ENCODE assay signal across 3 cellular contexts in the genomic region with DNA sequence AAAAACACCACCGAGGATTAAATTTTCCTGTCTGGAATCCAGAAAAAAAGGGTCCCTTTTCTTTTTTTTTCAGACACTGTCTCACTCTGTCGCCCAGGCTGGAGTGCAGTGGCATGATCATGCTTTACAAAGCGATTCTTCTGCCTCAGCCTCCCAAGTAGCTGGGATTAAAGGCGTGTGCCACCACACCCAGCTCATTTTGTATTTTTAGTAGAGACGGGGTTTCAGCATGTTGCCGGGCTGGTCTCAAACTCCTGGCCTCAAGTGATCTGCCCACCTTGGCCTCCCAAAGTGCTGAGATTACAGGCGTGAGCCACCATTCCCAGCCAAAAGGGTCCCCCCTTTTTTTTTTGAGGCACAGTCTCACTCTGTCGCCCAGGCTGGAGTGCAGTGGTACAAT.
DNase-seq lines count a peak whose midpoint lies in the region; ATAC-seq, FAIRE-seq and TF ChIP-seq lines count a peak whose summit lies in the region.
"Not testable (repeated sequence)": the region's sequence is repeated elsewhere in the genome, so short reads cannot be mapped to it uniquely, and the experiment has no call there.

No MANE protein-coding gene starts in this region.

- H3K79me2 ChIP-seq in HepG2 (ENCODE audit: insufficient read depth, low read length) = not testable (repeated sequence)

- not testable (repeated sequence) for BruUV-seq in Caco-2 (replicated peaks; lab: Mats Ljungman, UMichigan); HepG2 (replicated peaks; lab: Mats Ljungman, UMichigan)

- not testable (repeated sequence) for H2AFZ ChIP-seq in HepG2 (ENCODE audit: low read length)

- not testable (repeated sequence) for H3K9me3 ChIP-seq in Caco-2; T-helper 17 cell (ENCODE audit: control insufficient read depth, low read length, poor library complexity, severe bottlenecking); HepG2 (ENCODE audit: low read length)

- not testable (repeated sequence) for TF ChIP-seq CTCF in Caco-2 (IDR thresholded peaks at IDR 0.05; ENCODE audit: insufficient read depth in 1 of 2, low read depth in 1 of 2, low read length in 1 of 2, severe bottlenecking in 1 of 2, unreplicated experiment in 1 of 2); HepG2 (CRISPR knock-in tag; IDR thresholded peaks at IDR 0.05)

- intact Hi-C loops in Caco-2 (cut with micrococcal nuclease; ENCODE audit: unreplicated experiment) (loop anchor here (5.0 kb wide), 1 partner anchor 33 kb away; no protein-coding TSS in a partner anchor), HepG2 (cut with micrococcal nuclease; ENCODE audit: unreplicated experiment) (loop anchor here (2.0 kb wide), 1 partner anchor 17 kb away; no protein-coding TSS in a partner anchor)

- CTCF ChIA-PET in Caco-2 (lab: Charles Lee); HepG2 (lab: Yijun Ruan, JAX; ENCODE audit: low intra/inter-chr PET ratio, low total read pairs): not testable (repeated sequence)

- not testable (repeated sequence) for H3K9ac ChIP-seq in HepG2 (ENCODE audit: insufficient read depth, low read depth, low read length)

- H3K4me1 Mint-ChIP-seq in Caco-2 (ENCODE audit: low read depth, unreplicated experiment); T-helper 17 cell: not testable (repeated sequence)

- FAIRE-seq in HepG2 (lab: Jason Lieb, UNC) = not testable (repeated sequence)

- not testable (repeated sequence) for DNase-seq in Caco-2; T-helper 17 cell; HepG2 (ENCODE audit: low spot score)

- not testable (repeated sequence) for H3K4me3 Mint-ChIP-seq in Caco-2 (ENCODE audit: unreplicated experiment); T-helper 17 cell

- in situ Hi-C loops in HepG2 (cut with HindIII; ENCODE audit: extremely low pct_ligation_motif_present, low pct_unique_long_range_greater_than_20kb) = not testable (repeated sequence)

- H4K20me1 ChIP-seq in HepG2 (ENCODE audit: insufficient read depth, low read length) = not testable (repeated sequence)

- not testable (repeated sequence) for TF ChIP-seq EP300 in HepG2 (IDR thresholded peaks at IDR 0.05; ENCODE audit: low read depth in 2 of 2, low read length in 2 of 2); HepG2 (CRISPR knock-in tag; IDR thresholded peaks at IDR 0.05; ENCODE audit: borderline replicate concordance)

- H3K27me3 Mint-ChIP-seq in Caco-2 (ENCODE audit: insufficient read depth, unreplicated experiment) = not testable (repeated sequence)
- peaks cover 22% of the 10 kb centered on the region for H3K27me3 Mint-ChIP-seq in T-helper 17 cell

- not testable (repeated sequence) for H3K9me3 Mint-ChIP-seq in Caco-2 (ENCODE audit: unreplicated experiment)

- H3K4me2 ChIP-seq in HepG2 (ENCODE audit: low read depth, low read length) = not testable (repeated sequence)

- POLR2A ChIA-PET in Caco-2 (lab: Charles Lee); HepG2 (lab: Yijun Ruan, JAX): not testable (repeated sequence)

- not testable (repeated sequence) for H3K4me3 ChIP-seq in Caco-2 (ENCODE audit: low read depth, low read length); HepG2 (replicated peaks in 1 of 3; ENCODE audit: insufficient read depth in 1 of 3, low read depth in 2 of 3, low read length in 3 of 3)

- 96% methylated on average over 8 of the region's 8 CpGs for WGBS in HepG2 (ENCODE audit: low lambda C conversion rate)

- H3K27ac ChIP-seq in HepG2 (ENCODE audit: extremely low read length, insufficient read depth, low read length) = peak overlapping the region; percentile 84

- not testable (repeated sequence) for H3K4me1 ChIP-seq in Caco-2
- H3K4me1 ChIP-seq in HepG2 (ENCODE audit: insufficient read depth, low read length) = peaks cover 98% of the 10 kb centered on the region

- H3K36me3 ChIP-seq in Caco-2 (ENCODE audit: control insufficient read depth, insufficient read depth, low read length); HepG2 (replicated peaks in 1 of 2; ENCODE audit: control insufficient read depth in 1 of 2, insufficient read depth in 2 of 2, low read length in 2 of 2): not testable (repeated sequence)

- not testable (repeated sequence) for H3K36me3 Mint-ChIP-seq in Caco-2 (ENCODE audit: insufficient read depth, unreplicated experiment); T-helper 17 cell (ENCODE audit: low read depth)

- ATAC-seq in T-helper 17 cell, HepG2: not testable (repeated sequence)

- not testable (repeated sequence) for TF ChIP-seq POLR2A in HepG2 (IDR thresholded peaks at IDR 0.05; ENCODE audit: insufficient read depth in 1 of 2, low read depth in 2 of 2, low read length in 2 of 2)

- not testable (repeated sequence) for H3K27me3 ChIP-seq in Caco-2 (replicated peaks; ENCODE audit: control insufficient read depth, insufficient read depth, low read length); HepG2 (ENCODE audit: control insufficient read depth in 1 of 2, insufficient read depth in 2 of 2, low read length in 2 of 2)

- not testable (repeated sequence) for TF ChIP-seq RAD21 in HepG2 (CRISPR knock-in tag; IDR thresholded peaks at IDR 0.05)

- H3K27ac Mint-ChIP-seq in Caco-2 (ENCODE audit: unreplicated experiment) = peak overlapping the region; percentile 63
- H3K27ac Mint-ChIP-seq in T-helper 17 cell = peak overlapping the region; percentile 21

TF ChIP-seq in HepG2, 621 proteins besides CTCF, POLR2A, EP300 and RAD21 (continues in another document):
- TF ChIP-seq SALL1 (CRISPR knock-in tag; IDR thresholded peaks at IDR 0.05) = 0 out of 2 replicates have a peak, but pooled peaks have one; percentile 18
- peak; percentile 60; the same call in 1 of the 2 replicates for TF ChIP-seq ZNF460 (CRISPR knock-in tag; IDR thresholded peaks at IDR 0.05; ENCODE audit: borderline replicate concordance)
- TF ChIP-seq, protein P1, sequence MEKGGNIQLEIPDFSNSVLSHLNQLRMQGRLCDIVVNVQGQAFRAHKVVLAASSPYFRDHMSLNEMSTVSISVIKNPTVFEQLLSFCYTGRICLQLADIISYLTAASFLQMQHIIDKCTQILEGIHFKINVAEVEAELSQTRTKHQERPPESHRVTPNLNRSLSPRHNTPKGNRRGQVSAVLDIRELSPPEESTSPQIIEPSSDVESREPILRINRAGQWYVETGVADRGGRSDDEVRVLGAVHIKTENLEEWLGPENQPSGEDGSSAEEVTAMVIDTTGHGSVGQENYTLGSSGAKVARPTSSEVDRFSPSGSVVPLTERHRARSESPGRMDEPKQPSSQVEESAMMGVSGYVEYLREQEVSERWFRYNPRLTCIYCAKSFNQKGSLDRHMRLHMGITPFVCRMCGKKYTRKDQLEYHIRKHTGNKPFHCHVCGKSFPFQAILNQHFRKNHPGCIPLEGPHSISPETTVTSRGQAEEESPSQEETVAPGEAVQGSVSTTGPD (CRISPR knock-in tag; IDR thresholded peaks at IDR 0.05) = 0 out of 2 replicates have a peak, but pooled peaks have one; percentile 20
- TF ChIP-seq MED8 (CRISPR knock-in tag; IDR thresholded peaks at IDR 0.05; ENCODE audit: insufficient replicate concordance) = peak; percentile 34
- TF ChIP-seq, protein P2, sequence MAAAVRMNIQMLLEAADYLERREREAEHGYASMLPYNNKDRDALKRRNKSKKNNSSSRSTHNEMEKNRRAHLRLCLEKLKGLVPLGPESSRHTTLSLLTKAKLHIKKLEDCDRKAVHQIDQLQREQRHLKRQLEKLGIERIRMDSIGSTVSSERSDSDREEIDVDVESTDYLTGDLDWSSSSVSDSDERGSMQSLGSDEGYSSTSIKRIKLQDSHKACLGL (CRISPR knock-in tag; IDR thresholded peaks at IDR 0.05) = peak; percentile 65; the same call in 1 of the 2 replicates
- TF ChIP-seq ZNF563 (CRISPR knock-in tag; IDR thresholded peaks at IDR 0.05) = 0 out of 2 replicates have a peak, but pooled peaks have one; percentile 24
- TF ChIP-seq ZNF776 (CRISPR knock-in tag; IDR thresholded peaks at IDR 0.05) = 0 out of 2 replicates have a peak, but pooled peaks have one; percentile 37
- TF ChIP-seq, protein P3, sequence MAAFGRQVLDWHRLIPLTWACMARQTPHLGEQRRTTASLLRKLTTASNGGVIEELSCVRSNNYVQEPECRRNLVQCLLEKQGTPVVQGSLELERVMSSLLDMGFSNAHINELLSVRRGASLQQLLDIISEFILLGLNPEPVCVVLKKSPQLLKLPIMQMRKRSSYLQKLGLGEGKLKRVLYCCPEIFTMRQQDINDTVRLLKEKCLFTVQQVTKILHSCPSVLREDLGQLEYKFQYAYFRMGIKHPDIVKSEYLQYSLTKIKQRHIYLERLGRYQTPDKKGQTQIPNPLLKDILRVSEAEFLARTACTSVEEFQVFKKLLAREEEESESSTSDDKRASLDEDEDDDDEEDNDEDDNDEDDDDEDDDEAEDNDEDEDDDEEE (CRISPR knock-in tag; IDR thresholded peaks at IDR 0.05) = 0 out of 2 replicates have a peak, but pooled peaks have one; percentile 35
- TF ChIP-seq, protein P4, sequence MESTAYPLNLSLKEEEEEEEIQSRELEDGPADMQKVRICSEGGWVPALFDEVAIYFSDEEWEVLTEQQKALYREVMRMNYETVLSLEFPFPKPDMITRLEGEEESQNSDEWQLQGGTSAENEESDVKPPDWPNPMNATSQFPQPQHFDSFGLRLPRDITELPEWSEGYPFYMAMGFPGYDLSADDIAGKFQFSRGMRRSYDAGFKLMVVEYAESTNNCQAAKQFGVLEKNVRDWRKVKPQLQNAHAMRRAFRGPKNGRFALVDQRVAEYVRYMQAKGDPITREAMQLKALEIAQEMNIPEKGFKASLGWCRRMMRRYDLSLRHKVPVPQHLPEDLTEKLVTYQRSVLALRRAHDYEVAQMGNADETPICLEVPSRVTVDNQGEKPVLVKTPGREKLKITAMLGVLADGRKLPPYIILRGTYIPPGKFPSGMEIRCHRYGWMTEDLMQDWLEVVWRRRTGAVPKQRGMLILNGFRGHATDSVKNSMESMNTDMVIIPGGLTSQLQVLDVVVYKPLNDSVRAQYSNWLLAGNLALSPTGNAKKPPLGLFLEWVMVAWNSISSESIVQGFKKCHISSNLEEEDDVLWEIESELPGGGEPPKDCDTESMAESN (CRISPR knock-in tag; conservative IDR thresholded peaks at IDR 0.05) = 0 out of 2 replicates have a peak, but pooled peaks have one; percentile 28
- TF ChIP-seq, protein P5, sequence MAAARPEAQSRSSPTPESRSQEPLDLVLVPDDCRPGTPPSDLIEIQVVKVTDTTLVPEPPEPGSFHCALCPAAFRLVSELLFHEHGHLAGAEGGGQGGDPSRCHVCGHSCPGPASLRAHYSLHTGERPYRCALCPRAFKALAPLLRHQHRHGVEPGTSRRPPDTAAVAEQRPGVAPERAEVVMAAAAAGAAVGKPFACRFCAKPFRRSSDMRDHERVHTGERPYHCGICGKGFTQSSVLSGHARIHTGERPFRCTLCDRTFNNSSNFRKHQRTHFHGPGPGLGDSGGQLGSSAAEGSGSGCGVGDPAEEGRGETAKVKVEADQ (CRISPR knock-in tag; IDR thresholded peaks at IDR 0.05; ENCODE audit: borderline replicate concordance) = peak; percentile 43; the same call in 1 of the 2 replicates
